11 cellular contexts compared by ENCODE assay signal in genomic region chr3:191355406-191355805, GRCh38. TPM values are rescaled to one million over a fixed set of nuclear protein-coding genes. Genes with fewer than 3 reads are reported as not detected.
DNase-seq lines count a peak whose midpoint lies in the region; ATAC-seq and TF ChIP-seq lines count a peak whose summit lies in the region.
"Had no signal": no experiment of that assay in that cellular context is flagged by ENCODE, and none has a peak within 500 bp of the region (broad histone marks: within the 10 kb centered on the region; RNA-seq: fewer than 3 reads in every experiment).

No MANE protein-coding gene starts in this region.

- H3K4me3 ChIP-seq in GM23338: no peak overlapping the region

- peaks cover 15% of the 10 kb centered on the region for H3K36me3 Mint-ChIP-seq in GM23338 (ENCODE audit: low read depth)
- H3K36me3 Mint-ChIP-seq in stimulated activated naive B cell treated with anti-CD40 and anti-IgM and Interleukin-4, amounts not matched to agents 10 μg/mL and 1 μg/mL and 100 μg/mL, for 72 hours: peaks cover 20 to 28% of the 10 kb centered on the region in 2 donors
- H3K36me3 Mint-ChIP-seq: activated naive CD8-positive, alpha-beta T cell had no signal

- H3K4me1 ChIP-seq in GM23338 (ENCODE audit: insufficient read depth): peaks cover 47% of the 10 kb centered on the region

- H2AFZ ChIP-seq in GM23338: no peak overlapping the region

- H3K27ac Mint-ChIP-seq in GM23338: peak overlapping the region; percentile 10; the same call in 1 of the 2 replicates
- peak overlapping the region; percentile 62 for H3K27ac Mint-ChIP-seq in stimulated activated naive B cell treated with anti-CD40 and anti-IgM and Interleukin-4, amounts not matched to agents 10 μg/mL and 1 μg/mL and 100 μg/mL, for 72 hours
- H3K27ac Mint-ChIP-seq: activated naive CD8-positive, alpha-beta T cell had no signal

- H3K27ac ChIP-seq in GM23338 (ENCODE audit: low read depth): no peak overlapping the region
- H3K27ac ChIP-seq: 22Rv1 had no signal

- DNase-seq in activated CD4-positive, CD25-positive, alpha-beta regulatory T cell (lab: John Stamatoyannopoulos, UW): no peak
- DNase-seq in GM23338 (ENCODE audit: low spot score) (no peak), mesenteric fat pad (ENCODE audit: low spot score) (no peak), DMS53 treated with DMSO at 0.1 percent for 48 hours (lab: John Stamatoyannopoulos, UW; ENCODE audit: unreplicated experiment) (no peak), NCI-H2081 (lab: John Stamatoyannopoulos, UW) (no peak)
- peak; percentile 4 for DNase-seq in stimulated activated naive B cell treated with anti-CD40 and anti-IgM and Interleukin-4, amounts not matched to agents 10 μg/mL and 1 μg/mL and 100 μg/mL, for 72 hours

- H4K20me1 ChIP-seq in GM23338 (replicated peaks; ENCODE audit: insufficient read depth): no peaks in the 10 kb centered on the region

- H3K27me3 Mint-ChIP-seq in GM23338 (ENCODE audit: insufficient read depth, low read depth, poor library complexity): no peaks in the 10 kb centered on the region
- no peaks in the 10 kb centered on the region for H3K27me3 Mint-ChIP-seq in stimulated activated naive B cell treated with anti-CD40 and anti-IgM and Interleukin-4, amounts not matched to agents 10 μg/mL and 1 μg/mL and 100 μg/mL, for 72 hours
- H3K27me3 Mint-ChIP-seq: activated naive CD8-positive, alpha-beta T cell had no signal

- no peak overlapping the region for H3K4me2 ChIP-seq in GM23338

- no peaks in the 10 kb centered on the region for H3K9me2 ChIP-seq in GM23338 (ENCODE audit: insufficient read depth)

- TF ChIP-seq CTCF in GM23338 (conservative IDR thresholded peaks at IDR 0.05; ENCODE audit: low read depth in 2 of 2): no peak

- H3F3A ChIP-seq in GM23338 (replicated peaks; ENCODE audit: low read depth): no peaks in the 10 kb centered on the region

- peaks cover 4% of the 10 kb centered on the region; the same call in 1 of the 2 replicates for H3K79me2 ChIP-seq in GM23338 (replicated peaks; ENCODE audit: insufficient read depth)

- no peaks in the 10 kb centered on the region for H3K9me3 Mint-ChIP-seq in GM23338
- H3K9me3 Mint-ChIP-seq in stimulated activated naive B cell treated with anti-CD40 and anti-IgM and Interleukin-4, amounts not matched to agents 10 μg/mL and 1 μg/mL and 100 μg/mL, for 72 hours: no peaks in the 10 kb centered on the region

- H3K4me1 Mint-ChIP-seq in GM23338: peaks cover 55% of the 10 kb centered on the region
- H3K4me1 Mint-ChIP-seq in stimulated activated naive B cell treated with anti-CD40 and anti-IgM and Interleukin-4, amounts not matched to agents 10 μg/mL and 1 μg/mL and 100 μg/mL, for 72 hours: peaks cover 32 to 49% of the 10 kb centered on the region in 2 donors

- H3K27me3 ChIP-seq in GM23338 (ENCODE audit: insufficient read depth): no peaks in the 10 kb centered on the region

- no peak overlapping the region for H3K4me3 Mint-ChIP-seq in GM23338
- peak overlapping the region; percentile 6 to 21 for H3K4me3 Mint-ChIP-seq in stimulated activated naive B cell treated with anti-CD40 and anti-IgM and Interleukin-4, amounts not matched to agents 10 μg/mL and 1 μg/mL and 100 μg/mL, for 72 hours
- H3K4me3 Mint-ChIP-seq: activated naive CD8-positive, alpha-beta T cell had no signal

- H3K36me3 ChIP-seq in GM23338 (ENCODE audit: insufficient read depth): no peaks in the 10 kb centered on the region

- ATAC-seq in activated CD4-positive, CD25-positive, alpha-beta regulatory T cell treated with anti-CD3 and anti-CD28 coated beads, Interleukin-2, amount 50 U/mL, for 24 hours: peak; percentile 45 to 59
- ATAC-seq in GM23338 (no peak), HG03378 (IDR thresholded peaks at IDR 0.05; ENCODE audit: unreplicated experiment) (peak; percentile 87)
- peak; percentile 82 to 94 for ATAC-seq in stimulated activated naive B cell treated with anti-CD40 and anti-IgM and Interleukin-4, amounts not matched to agents 10 μg/mL and 1 μg/mL and 100 μg/mL, for 72 hours (replicated peaks)

TF ChIP-seq in GM23338, 12 proteins besides CTCF, POLR2A, EP300 and RAD21:
- no peak for TF ChIP-seq ZNF114 (CRISPR knock-in tag; IDR thresholded peaks at IDR 0.05)
- TF ChIP-seq ZNF331 (CRISPR knock-in tag; IDR thresholded peaks at IDR 0.05; ENCODE audit: low read depth): no peak
- TF ChIP-seq ZNF462 (CRISPR knock-in tag; IDR thresholded peaks at IDR 0.05): no peak

RNA-seq across cellular contexts. Expression of gene UTS2B, which starts 25.1 kb away (rescaled TPM):
- total RNA-seq in GM23338 (2014; rRNA removed; shearing (Covaris generic)): not detected in 2 replicates
- polyA plus RNA-seq in GM23338 (2016; fragmentation: Nextera tagmentation; extraction: Ambion mirVana): 0.21 TPM in 1 of 2 replicates, not detected in the other
- total RNA-seq in mesenteric fat pad: 1.1 TPM
- total RNA-seq: G401 had no signal

RNA-seq across cellular contexts. Expression of gene CCDC50, which starts 26.2 kb away (rescaled TPM):
- 25.4 and 28.3 TPM in 2 replicates for total RNA-seq in GM23338 (2014; rRNA removed; shearing (Covaris generic))
- 20.7 and 22.4 TPM in 2 replicates for polyA plus RNA-seq in GM23338 (2016; fragmentation: Nextera tagmentation; extraction: Ambion mirVana)
- total RNA-seq in mesenteric fat pad: 120 TPM
